In genomic region chr2:64204006-64204632, GRCh38 we compare ENCODE assay signal across 8 cellular contexts. TPM values are rescaled to one million over a fixed set of nuclear protein-coding genes. Genes with fewer than 3 reads are reported as not detected.
A peak's percentile ranks its signal among the peaks of the same experiment; 100 is the strongest.
DNase-seq lines count a peak whose midpoint lies in the region; ATAC-seq and TF ChIP-seq lines count a peak whose summit lies in the region.

No MANE protein-coding gene starts in this region.

- peak overlapping the region; percentile 83 for H3K27ac Mint-ChIP-seq in T-helper 2 cell treated with Interferon-gamma antibody and Interleukin-4, amounts not matched to agents 5 μg/mL and 100 μg/mL, for 36 hours

- no peaks in the 10 kb centered on the region for H3K9me3 ChIP-seq in colonic mucosa

- H3K27me3 ChIP-seq in colonic mucosa: no peaks in the 10 kb centered on the region

- no peaks in the 10 kb centered on the region for H3K27me3 Mint-ChIP-seq in T-helper 2 cell treated with Interferon-gamma antibody and Interleukin-4, amounts not matched to agents 5 μg/mL and 100 μg/mL, for 36 hours (ENCODE audit: low read depth)

- H3K4me1 ChIP-seq in colonic mucosa: no peaks in the 10 kb centered on the region

- no peak for TF ChIP-seq CTCF in colonic mucosa (IDR thresholded peaks at IDR 0.05)

- no peak overlapping the region for H3K4me3 ChIP-seq in colonic mucosa

- peaks cover 2% of the 10 kb centered on the region for H3K36me3 Mint-ChIP-seq in T-helper 2 cell treated with Interferon-gamma antibody and Interleukin-4, amounts not matched to agents 5 μg/mL and 100 μg/mL, for 36 hours (ENCODE audit: low read depth)

- H3K9ac ChIP-seq in colonic mucosa (ENCODE audit: low read depth in 2 of 2, low read length in 2 of 2): peak overlapping the region; percentile 52 to 62

- intact Hi-C loops in colonic mucosa (cut with DNase I): no loop called here

- ATAC-seq in HG03095 (IDR thresholded peaks at IDR 0.05; ENCODE audit: unreplicated experiment): peak; percentile 57

- peaks cover 5% of the 10 kb centered on the region for H3K9me3 Mint-ChIP-seq in T-helper 2 cell treated with Interferon-gamma antibody and Interleukin-4, amounts not matched to agents 5 μg/mL and 100 μg/mL, for 36 hours

- peaks cover 43% of the 10 kb centered on the region for H3K4me1 Mint-ChIP-seq in T-helper 2 cell treated with Interferon-gamma antibody and Interleukin-4, amounts not matched to agents 5 μg/mL and 100 μg/mL, for 36 hours (ENCODE audit: low read depth)

- peak overlapping the region; percentile 68 for H3K4me3 Mint-ChIP-seq in T-helper 2 cell treated with Interferon-gamma antibody and Interleukin-4, amounts not matched to agents 5 μg/mL and 100 μg/mL, for 36 hours

- DNase-seq in activated gamma-delta T cell treated with Interleukin-2 at 50 U/mL for 16 hours: peak; percentile 7
- no peak for DNase-seq in activated gamma-delta T cell (lab: John Stamatoyannopoulos, UW)
- DNase-seq in T-helper 2 cell treated with Interferon-gamma antibody and Interleukin-4, amounts not matched to agents 5 μg/mL and 100 μg/mL, for 36 hours (ENCODE audit: low spot score): peak; percentile 64
- peak; percentile 37 for DNase-seq in colonic mucosa
- peak; percentile 46 to 89 for DNase-seq in lung microvascular endothelial cell (ENCODE audit: low read depth in 2 of 2)
- peak; percentile 42 for DNase-seq in stimulated activated naive CD4-positive, alpha-beta T cell treated with Interleukin-2 at 50 U/mL for 16 hours (lab: John Stamatoyannopoulos, UW)
- DNase-seq in NCI-H774 (lab: John Stamatoyannopoulos, UW): no peak

- H3K36me3 ChIP-seq in colonic mucosa: no peaks in the 10 kb centered on the region

- peak overlapping the region; percentile 70 for H3K27ac ChIP-seq in colonic mucosa

RNA-seq across cellular contexts. Expression of gene PELI1, which starts 59.9 kb away (rescaled TPM):
- 10 to 100 TPM; 34.3 to 57.6 TPM for total RNA-seq in colonic mucosa
- total RNA-seq in lung microvascular endothelial cell: 44.5 and 66.9 TPM in 2 replicates

Comparison
In these comparisons a context has a peak if more than half of its experiments do, and no peak if none do; other contexts are left out.
1. DNase-seq: peak in activated gamma-delta T cell treated with Interleukin-2 at 50 U/mL for 16 hours (single experiment), T-helper 2 cell treated with Interferon-gamma antibody and Interleukin-4, amounts not matched to agents 5 μg/mL and 100 μg/mL, for 36 hours (single experiment), colonic mucosa (single experiment), lung microvascular endothelial cell (2 of 2) and stimulated activated naive CD4-positive, alpha-beta T cell treated with Interleukin-2 at 50 U/mL for 16 hours (single experiment); none in activated gamma-delta T cell (single experiment) and NCI-H774 (single experiment).